Comparison of ENCODE assay signal across 8 cellular contexts in the genomic region with DNA sequence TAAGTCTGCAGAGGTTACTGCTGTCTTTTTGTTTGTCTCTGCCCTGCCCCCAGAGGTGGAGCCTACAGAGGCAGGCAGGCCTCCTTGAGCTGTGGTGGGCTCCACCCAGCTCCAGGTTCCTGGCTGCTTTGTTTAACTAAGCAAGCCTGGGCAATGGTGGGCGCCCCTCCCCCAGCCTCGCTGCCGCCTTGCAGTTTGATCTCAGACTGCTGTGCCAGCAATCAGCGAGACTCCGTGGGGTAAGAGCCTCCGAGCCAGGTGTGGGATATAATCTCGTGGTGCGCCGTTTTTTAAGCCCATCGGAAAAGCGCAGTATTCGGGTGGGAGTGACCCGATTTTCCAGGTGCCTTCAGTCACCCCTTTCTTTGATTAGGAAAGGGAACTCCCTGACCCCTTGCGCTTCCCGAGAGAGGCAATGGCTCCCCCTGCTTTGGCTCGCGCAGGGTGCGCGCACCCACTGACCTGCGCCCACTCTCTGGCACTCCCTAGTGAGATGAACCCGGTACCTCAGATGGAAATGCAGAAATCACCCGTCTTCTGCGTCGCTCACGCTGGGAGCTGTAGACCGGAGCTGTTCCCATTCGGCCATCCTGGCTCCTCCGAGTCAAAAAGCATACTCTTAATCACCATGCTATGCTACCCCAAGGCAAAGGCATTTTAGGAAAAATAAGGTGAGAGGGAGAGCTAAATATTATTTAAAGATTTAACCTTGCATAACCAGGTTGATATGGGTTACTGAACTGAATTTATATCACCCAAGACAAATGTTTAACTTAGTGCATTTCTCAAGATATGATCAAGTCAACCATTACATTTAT.
DNase-seq lines count a peak whose midpoint lies in the region; ATAC-seq and TF ChIP-seq lines count a peak whose summit lies in the region.
"Not testable (repeated sequence)": the region's sequence is repeated elsewhere in the genome, so short reads cannot be mapped to it uniquely, and the experiment has no call there.

No MANE protein-coding gene starts in this region.

- ATAC-seq in GM23338 (peak; percentile 68), WTC11 (peak; percentile 73)

- peak overlapping the region; percentile 86 for H3K4me3 Mint-ChIP-seq in GM23338
- peak overlapping the region; percentile 96 for H3K4me3 Mint-ChIP-seq in WTC11
- H3K4me3 Mint-ChIP-seq in nephron progenitor cell, result peak overlapping the region; percentile 85
- peak overlapping the region; percentile 78 for H3K4me3 Mint-ChIP-seq in progenitor cell of endocrine pancreas (ENCODE audit: low read depth)

- not testable (repeated sequence) for H3K9me3 Mint-ChIP-seq in GM23338; WTC11; progenitor cell of endocrine pancreas (ENCODE audit: low read depth)
- H3K9me3 Mint-ChIP-seq in nephron progenitor cell, result peaks cover 19% of the 10 kb centered on the region

- not testable (repeated sequence) for H3K27ac ChIP-seq in GM23338 (ENCODE audit: low read depth); iPS DF 6.9 (ENCODE audit: low read length)

- not testable (repeated sequence) for H3K9ac ChIP-seq in endocrine pancreas (ENCODE audit: control insufficient read depth, insufficient read depth, low read length)

- 0 out of 2 replicates have a peak overlapping the region, but pooled peaks have one; percentile 5 for H2AFZ ChIP-seq in GM23338

- not testable (repeated sequence) for H3K36me3 ChIP-seq in GM23338 (ENCODE audit: insufficient read depth); endocrine pancreas (ENCODE audit: control insufficient read depth, insufficient read depth, low read length); iPS DF 6.9 (ENCODE audit: control insufficient read depth, insufficient read depth, low read length)

- H3K4me1 ChIP-seq in GM23338 (ENCODE audit: insufficient read depth); endocrine pancreas (ENCODE audit: control insufficient read depth, insufficient read depth, low read length); iPS DF 6.9 (ENCODE audit: control insufficient read depth, insufficient read depth, low read length): not testable (repeated sequence)

- not testable (repeated sequence) for H3F3A ChIP-seq in GM23338 (replicated peaks; ENCODE audit: low read depth)

- not testable (repeated sequence) for H4K20me1 ChIP-seq in GM23338 (replicated peaks; ENCODE audit: insufficient read depth)

- peak; percentile 52 for DNase-seq in GM23338 (ENCODE audit: low spot score)
- peak; percentile 20 to 38 for DNase-seq in NCI-H2081 (lab: John Stamatoyannopoulos, UW)
- DNase-seq in WTC11 (ENCODE audit: low spot score), result peak; percentile 55
- not testable (repeated sequence) for DNase-seq in iPS DF 6.9 (ENCODE audit: low read depth, low spot score); nephron progenitor cell
- peak; percentile 70 for DNase-seq in islet precursor cell
- peak; percentile 20 for DNase-seq in progenitor cell of endocrine pancreas (ENCODE audit: low spot score, unreplicated experiment)

- no CpG with 5 or more reads among the region's 28 CpGs for WGBS in iPS DF 6.9 (ENCODE audit: insufficient coverage, insufficient read length)

- peak overlapping the region; percentile 70 for H3K4me2 ChIP-seq in GM23338

- peak; percentile 18 to 37; a peak in 2 of 4 replicates for TF ChIP-seq CTCF in GM23338 (conservative IDR thresholded peaks at IDR 0.05; ENCODE audit: low read depth in 2 of 2)
- not testable (repeated sequence) for TF ChIP-seq CTCF in WTC11 (IDR thresholded peaks at IDR 0.05); nephron progenitor cell (IDR thresholded peaks at IDR 0.05); progenitor cell of endocrine pancreas (IDR thresholded peaks at IDR 0.05; ENCODE audit: unreplicated experiment)

- H3K4me3 ChIP-seq in GM23338 (peak overlapping the region; percentile 47), endocrine pancreas (ENCODE audit: control insufficient read depth, insufficient read depth, low read length) (peak overlapping the region; percentile 36), iPS DF 6.9 (ENCODE audit: low read length) (peak overlapping the region; percentile 67; the same call in 1 of the 2 replicates)

- not testable (repeated sequence) for H3K79me2 ChIP-seq in GM23338 (replicated peaks; ENCODE audit: insufficient read depth)

- not testable (repeated sequence) for H3K4me1 Mint-ChIP-seq in GM23338; WTC11; nephron progenitor cell; progenitor cell of endocrine pancreas (ENCODE audit: low read depth)

- POLR2A ChIA-PET in WTC11 (lab: Charles Lee), result interaction anchor here (0.7 kb wide), 1 partner anchor 300 kb away, joined by 4 read pairs; a partner anchor contains a TSS

- H3K36me3 Mint-ChIP-seq in GM23338 (ENCODE audit: low read depth); WTC11; nephron progenitor cell (ENCODE audit: low read depth); progenitor cell of endocrine pancreas (ENCODE audit: insufficient read depth): not testable (repeated sequence)

- CTCF ChIA-PET in WTC11 (lab: Charles Lee), result interaction anchor here (0.5 to 1.0 kb wide), 10 partner anchors 8 to 284 kb away, joined by 3 to 4 read pairs (median 3); no protein-coding TSS in a partner anchor

- H3K27ac Mint-ChIP-seq in GM23338, result peak overlapping the region; percentile 92
- H3K27ac Mint-ChIP-seq in WTC11, result peak overlapping the region; percentile 93
- peak overlapping the region; percentile 59 for H3K27ac Mint-ChIP-seq in nephron progenitor cell
- H3K27ac Mint-ChIP-seq in progenitor cell of endocrine pancreas, result peak overlapping the region; percentile 95

- not testable (repeated sequence) for H3K27me3 ChIP-seq in GM23338 (ENCODE audit: insufficient read depth); endocrine pancreas (ENCODE audit: control insufficient read depth, insufficient read depth, low read length); iPS DF 6.9 (ENCODE audit: control insufficient read depth, insufficient read depth, low read length)

- not testable (repeated sequence) for H3K27me3 Mint-ChIP-seq in GM23338 (ENCODE audit: insufficient read depth, low read depth, poor library complexity); WTC11 (ENCODE audit: low read depth); nephron progenitor cell (ENCODE audit: low read depth, poor library complexity); progenitor cell of endocrine pancreas

- not testable (repeated sequence) for H3K9me3 ChIP-seq in endocrine pancreas (ENCODE audit: control insufficient read depth, low read length); iPS DF 6.9 (ENCODE audit: control insufficient read depth, insufficient read depth, low read length)

- H3K9me2 ChIP-seq in GM23338 (ENCODE audit: insufficient read depth), result not testable (repeated sequence)

TF ChIP-seq in GM23338, 12 proteins besides CTCF, POLR2A, EP300 and RAD21:
- TF ChIP-seq POLR2AphosphoS5 (IDR thresholded peaks at IDR 0.05; ENCODE audit: low read depth), result 0 out of 2 replicates have a peak, but pooled peaks have one; percentile 20
TF ChIP-seq in GM23338: peak in this region for 1; not testable (repeated sequence) for 11.

TF ChIP-seq in WTC11, 78 proteins besides CTCF, POLR2A, EP300 and RAD21:
- TF ChIP-seq FOXP1 (CRISPR knock-in tag; IDR thresholded peaks at IDR 0.05; ENCODE audit: borderline replicate concordance) (peak; percentile 69; the same call in 1 of the 2 replicates), FOXK1 (CRISPR knock-in tag; IDR thresholded peaks at IDR 0.05) (0 out of 2 replicates have a peak, but pooled peaks have one; percentile 32), ZNF423 (CRISPR knock-in tag; IDR thresholded peaks at IDR 0.05) (peak; percentile 13; the same call in 1 of the 2 replicates), TEAD1 (CRISPR knock-in tag; IDR thresholded peaks at IDR 0.05) (peak; percentile 68; the same call in 1 of the 2 replicates)
- TF ChIP-seq, protein P1, sequence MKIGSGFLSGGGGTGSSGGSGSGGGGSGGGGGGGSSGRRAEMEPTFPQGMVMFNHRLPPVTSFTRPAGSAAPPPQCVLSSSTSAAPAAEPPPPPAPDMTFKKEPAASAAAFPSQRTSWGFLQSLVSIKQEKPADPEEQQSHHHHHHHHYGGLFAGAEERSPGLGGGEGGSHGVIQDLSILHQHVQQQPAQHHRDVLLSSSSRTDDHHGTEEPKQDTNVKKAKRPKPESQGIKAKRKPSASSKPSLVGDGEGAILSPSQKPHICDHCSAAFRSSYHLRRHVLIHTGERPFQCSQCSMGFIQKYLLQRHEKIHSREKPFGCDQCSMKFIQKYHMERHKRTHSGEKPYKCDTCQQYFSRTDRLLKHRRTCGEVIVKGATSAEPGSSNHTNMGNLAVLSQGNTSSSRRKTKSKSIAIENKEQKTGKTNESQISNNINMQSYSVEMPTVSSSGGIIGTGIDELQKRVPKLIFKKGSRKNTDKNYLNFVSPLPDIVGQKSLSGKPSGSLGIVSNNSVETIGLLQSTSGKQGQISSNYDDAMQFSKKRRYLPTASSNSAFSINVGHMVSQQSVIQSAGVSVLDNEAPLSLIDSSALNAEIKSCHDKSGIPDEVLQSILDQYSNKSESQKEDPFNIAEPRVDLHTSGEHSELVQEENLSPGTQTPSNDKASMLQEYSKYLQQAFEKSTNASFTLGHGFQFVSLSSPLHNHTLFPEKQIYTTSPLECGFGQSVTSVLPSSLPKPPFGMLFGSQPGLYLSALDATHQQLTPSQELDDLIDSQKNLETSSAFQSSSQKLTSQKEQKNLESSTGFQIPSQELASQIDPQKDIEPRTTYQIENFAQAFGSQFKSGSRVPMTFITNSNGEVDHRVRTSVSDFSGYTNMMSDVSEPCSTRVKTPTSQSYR (CRISPR knock-in tag; IDR thresholded peaks at IDR 0.05), result peak; percentile 80
- TF ChIP-seq, protein P2, sequence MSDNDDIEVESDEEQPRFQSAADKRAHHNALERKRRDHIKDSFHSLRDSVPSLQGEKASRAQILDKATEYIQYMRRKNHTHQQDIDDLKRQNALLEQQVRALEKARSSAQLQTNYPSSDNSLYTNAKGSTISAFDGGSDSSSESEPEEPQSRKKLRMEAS (CRISPR knock-in tag; IDR thresholded peaks at IDR 0.05), result peak; percentile 31; the same call in 1 of the 2 replicates
- TF ChIP-seq, protein P3, sequence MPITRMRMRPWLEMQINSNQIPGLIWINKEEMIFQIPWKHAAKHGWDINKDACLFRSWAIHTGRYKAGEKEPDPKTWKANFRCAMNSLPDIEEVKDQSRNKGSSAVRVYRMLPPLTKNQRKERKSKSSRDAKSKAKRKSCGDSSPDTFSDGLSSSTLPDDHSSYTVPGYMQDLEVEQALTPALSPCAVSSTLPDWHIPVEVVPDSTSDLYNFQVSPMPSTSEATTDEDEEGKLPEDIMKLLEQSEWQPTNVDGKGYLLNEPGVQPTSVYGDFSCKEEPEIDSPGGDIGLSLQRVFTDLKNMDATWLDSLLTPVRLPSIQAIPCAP (CRISPR knock-in tag; IDR thresholded peaks at IDR 0.05), result 0 out of 2 replicates have a peak, but pooled peaks have one; percentile 54
